Comparison of ENCODE assay signal across 8 cellular contexts in genomic region chr6:111724505-111724904, GRCh38.
DNase-seq lines count a peak whose midpoint lies in the region; ATAC-seq lines count a peak whose summit lies in the region.

No MANE protein-coding gene starts in this region.

- H3K27ac Mint-ChIP-seq in CD4-positive, CD25-positive, alpha-beta regulatory T cell = peak overlapping the region; percentile 81 to 94 (median 93)
- H3K27ac Mint-ChIP-seq in activated naive CD8-positive, alpha-beta T cell treated with anti-CD3 and anti-CD28 coated beads, Interleukin-2, amount 50 U/mL, for 24 hours = peak overlapping the region; percentile 66

- peaks cover 13% of the 10 kb centered on the region for H3K36me3 ChIP-seq in CD4-positive, CD25-positive, alpha-beta regulatory T cell (ENCODE audit: control insufficient read depth, insufficient read depth, low read length)

- peak overlapping the region; percentile 71 for H3K4me3 ChIP-seq in CD4-positive, CD25-positive, alpha-beta regulatory T cell (ENCODE audit: low read depth, low read length)

- peak; percentile 52 to 78 for ATAC-seq in CD4-positive, CD25-positive, alpha-beta regulatory T cell (ENCODE audit: low read depth in 2 of 2)
- ATAC-seq in GM19438 (IDR thresholded peaks at IDR 0.05; ENCODE audit: low read depth, unreplicated experiment) (peak; percentile 98), HG03378 (IDR thresholded peaks at IDR 0.05; ENCODE audit: unreplicated experiment) (peak; percentile 99)
- ATAC-seq in activated naive CD8-positive, alpha-beta T cell treated with anti-CD3 and anti-CD28 coated beads, Interleukin-2, amount 50 U/mL, for 24 hours = peak; percentile 64

- peaks cover 43% of the 10 kb centered on the region for H3K4me1 ChIP-seq in CD4-positive, CD25-positive, alpha-beta regulatory T cell (ENCODE audit: control insufficient read depth, insufficient read depth, low read length, poor library complexity, severe bottlenecking)

- no peaks in the 10 kb centered on the region for H3K9me3 Mint-ChIP-seq in CD4-positive, CD25-positive, alpha-beta regulatory T cell
- H3K9me3 Mint-ChIP-seq in activated naive CD8-positive, alpha-beta T cell treated with anti-CD3 and anti-CD28 coated beads, Interleukin-2, amount 50 U/mL, for 24 hours = peaks cover 3% of the 10 kb centered on the region

- peaks cover 41 to 98% (median 63%) of the 10 kb centered on the region in 4 donors for H3K4me1 Mint-ChIP-seq in CD4-positive, CD25-positive, alpha-beta regulatory T cell
- peaks cover 89% of the 10 kb centered on the region for H3K4me1 Mint-ChIP-seq in activated naive CD8-positive, alpha-beta T cell treated with anti-CD3 and anti-CD28 coated beads, Interleukin-2, amount 50 U/mL, for 24 hours

- no peaks in the 10 kb centered on the region for H3K9me3 ChIP-seq in CD4-positive, CD25-positive, alpha-beta regulatory T cell (ENCODE audit: control insufficient read depth in 2 of 2, low read length in 2 of 2)

- DNase-seq in CD4-positive, CD25-positive, alpha-beta regulatory T cell = peak in 2 of 3 donors; percentile 43 to 77
- DNase-seq in activated naive CD8-positive, alpha-beta T cell treated with anti-CD3 and anti-CD28 coated beads, Interleukin-2, amount 50 U/mL, for 24 hours = no peak
- DNase-seq in NCI-H2081 treated with DMSO at 0.1 percent for 48 hours (lab: John Stamatoyannopoulos, UW) (no peak), SHP77 treated with DMSO at 0.1 percent for 48 hours (lab: John Stamatoyannopoulos, UW) (no peak)
- DNase-seq in activated CD8-positive, alpha-beta memory T cell treated with anti-CD3 and anti-CD28 coated beads for 24 hours = no peak
- DNase-seq in stimulated activated CD8-positive, alpha-beta memory T cell treated with anti-CD3 and anti-CD28 coated beads, Interleukin-4, amount 100 ng/mL, for 48 hours = no peak

- H3K27me3 ChIP-seq in CD4-positive, CD25-positive, alpha-beta regulatory T cell (ENCODE audit: control insufficient read depth, insufficient read depth, low read length) = no peaks in the 10 kb centered on the region

- peak overlapping the region; percentile 52 to 89 (median 73) for H3K4me3 Mint-ChIP-seq in CD4-positive, CD25-positive, alpha-beta regulatory T cell
- H3K4me3 Mint-ChIP-seq in activated naive CD8-positive, alpha-beta T cell treated with anti-CD3 and anti-CD28 coated beads, Interleukin-2, amount 50 U/mL, for 24 hours = peak overlapping the region; percentile 15

- peaks cover 46% of the 10 kb centered on the region for H3K36me3 Mint-ChIP-seq in CD4-positive, CD25-positive, alpha-beta regulatory T cell
- peaks cover 76% of the 10 kb centered on the region for H3K36me3 Mint-ChIP-seq in activated naive CD8-positive, alpha-beta T cell treated with anti-CD3 and anti-CD28 coated beads, Interleukin-2, amount 50 U/mL, for 24 hours (ENCODE audit: low read depth)

- no peaks in the 10 kb centered on the region for H3K27me3 Mint-ChIP-seq in CD4-positive, CD25-positive, alpha-beta regulatory T cell
- H3K27me3 Mint-ChIP-seq in activated naive CD8-positive, alpha-beta T cell treated with anti-CD3 and anti-CD28 coated beads, Interleukin-2, amount 50 U/mL, for 24 hours = no peaks in the 10 kb centered on the region

- H3K27ac ChIP-seq in CD4-positive, CD25-positive, alpha-beta regulatory T cell (ENCODE audit: insufficient read depth, low read length, poor library complexity, severe bottlenecking) = peak overlapping the region; percentile 63

Comparison
In these comparisons a context has a peak if more than half of its experiments do, and no peak if none do; other contexts are left out.
1. DNase-seq: peak in CD4-positive, CD25-positive, alpha-beta regulatory T cell (2 of 3); none in activated naive CD8-positive, alpha-beta T cell treated with anti-CD3 and anti-CD28 coated beads, Interleukin-2, amount 50 U/mL, for 24 hours (single experiment), NCI-H2081 treated with DMSO at 0.1 percent for 48 hours (single experiment), activated CD8-positive, alpha-beta memory T cell treated with anti-CD3 and anti-CD28 coated beads for 24 hours (single experiment), stimulated activated CD8-positive, alpha-beta memory T cell treated with anti-CD3 and anti-CD28 coated beads, Interleukin-4, amount 100 ng/mL, for 48 hours (single experiment) and SHP77 treated with DMSO at 0.1 percent for 48 hours (single experiment).
2. Peak in every context shown above with its lines, with median percentiles within 50 percentile points of each other: ATAC-seq.